Comparison of ENCODE assay signal across 12 cellular contexts in the genomic region with DNA sequence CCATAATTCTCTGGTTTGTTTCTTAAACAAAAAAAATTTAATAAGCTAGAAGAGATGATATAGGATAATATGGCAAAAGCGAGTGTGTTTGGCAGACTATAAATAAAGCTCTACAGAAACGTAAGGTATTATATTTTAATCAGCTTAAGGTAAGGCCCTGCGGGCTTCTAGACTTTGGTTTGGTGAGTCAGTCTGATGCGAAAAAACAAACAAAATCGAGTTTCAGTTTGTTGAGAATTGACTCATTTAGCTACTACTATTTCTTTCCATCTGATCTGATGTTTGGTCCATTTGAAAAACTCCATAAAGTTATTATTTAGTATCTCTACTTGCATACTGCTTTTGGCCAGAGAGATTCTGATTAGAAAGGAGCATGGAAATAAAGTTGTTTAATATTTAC.
DNase-seq lines count a peak whose midpoint lies in the region; ATAC-seq, FAIRE-seq and TF ChIP-seq lines count a peak whose summit lies in the region.
"Had no signal": no experiment of that assay in that cellular context is flagged by ENCODE, and none has a peak within 500 bp of the region (broad histone marks: within the 10 kb centered on the region; RNA-seq: fewer than 3 reads in every experiment).

No MANE protein-coding gene starts in this region.

- H3K79me2 ChIP-seq in endothelial cell of umbilical vein (ENCODE audit: control insufficient read depth, insufficient read depth, low read length), result no peaks in the 10 kb centered on the region

- H3K36me3 ChIP-seq in GM06990 (ENCODE audit: control insufficient read depth, insufficient read depth, low read length) (no peaks in the 10 kb centered on the region; the same call in 1 of the 2 replicates), endothelial cell of umbilical vein (ENCODE audit: control insufficient read depth in 2 of 2, extremely low read depth in 1 of 2, insufficient read depth in 2 of 2, low read length in 2 of 2) (no peaks in the 10 kb centered on the region)

- H3K4me3 ChIP-seq in GM06990 (replicated peaks; ENCODE audit: low read depth, low read length), result no peak overlapping the region
- H3K4me3 ChIP-seq in endothelial cell of umbilical vein (replicated peaks in 1 of 3; ENCODE audit: insufficient read depth in 1 of 3, low read depth in 1 of 3, low read length in 3 of 3), result no peak overlapping the region

- intact Hi-C loops in endothelial cell of umbilical vein (cut with micrococcal nuclease), result no loop called here

- TF ChIP-seq POLR2A in endothelial cell of umbilical vein (IDR thresholded peaks at IDR 0.05; ENCODE audit: low read depth, low read length), result no peak

- no peaks in the 10 kb centered on the region for H3K9me1 ChIP-seq in endothelial cell of umbilical vein (replicated peaks; ENCODE audit: control insufficient read depth, extremely low read depth, insufficient read depth, low read length)

- FAIRE-seq in GM19239 (lab: Jason Lieb, UNC) (peak; percentile 11), endothelial cell of umbilical vein (lab: Jason Lieb, UNC) (no peak)
- FAIRE-seq: endometrium, islet of Langerhans had no signal

- peak; percentile 51 for DNase-seq in GM06990 (ENCODE audit: extremely low read depth, insufficient read length)
- no peak for DNase-seq in GM19239 (ENCODE audit: insufficient read length, low spot score)
- peak; percentile 62 for DNase-seq in HT1080 (ENCODE audit: low read depth)
- DNase-seq in endothelial cell of umbilical vein (ENCODE audit: low read depth, low spot score), result no peak
- no peak for DNase-seq in pons (ENCODE audit: low spot score)
- DNase-seq in activated naive CD4-positive, alpha-beta T cell treated with anti-CD3 and anti-CD28 coated beads, Interleukin-2, amount 50 U/mL, for 16 hours, result no peak
- DNase-seq in NCI-H1048 (lab: John Stamatoyannopoulos, UW), result no peak
- DNase-seq: nephron progenitor cell had no signal

- dilution Hi-C loops in endothelial cell of umbilical vein (cut with MboI; ENCODE audit: extremely low pct_ligation_motif_present, low sequenced_read_pairs), result no loop called here

- H3K4me2 ChIP-seq in endothelial cell of umbilical vein (ENCODE audit: insufficient read depth, low read length), result no peak overlapping the region

- no peak overlapping the region for H2AFZ ChIP-seq in endothelial cell of umbilical vein (ENCODE audit: low read depth, low read length)

- H3K4me1 ChIP-seq in endothelial cell of umbilical vein (ENCODE audit: control insufficient read depth, extremely low read depth, insufficient read depth, low read length), result peaks cover 13% of the 10 kb centered on the region

- H3K27me3 ChIP-seq in GM06990 (replicated peaks; ENCODE audit: control insufficient read depth, insufficient read depth, low read length) (no peaks in the 10 kb centered on the region), endothelial cell of umbilical vein (ENCODE audit: control insufficient read depth in 2 of 2, insufficient read depth in 2 of 2, low read length in 2 of 2) (no peaks in the 10 kb centered on the region)

- POLR2A ChIA-PET in endothelial cell of umbilical vein (lab: Charles Lee), result no interaction called here

- peak overlapping the region; percentile 40 for H3K27ac ChIP-seq in endothelial cell of umbilical vein (ENCODE audit: insufficient read depth, low read depth, low read length)

- no peaks in the 10 kb centered on the region for H3K9me3 ChIP-seq in endothelial cell of umbilical vein (replicated peaks; ENCODE audit: control insufficient read depth, insufficient read depth, low read length)

- CTCF ChIA-PET in endothelial cell of umbilical vein (lab: Charles Lee), result interaction anchor here (0.9 to 2.0 kb wide), 3 partner anchors 9 to 240 kb away, joined by 3 to 19 read pairs (median 3); no protein-coding TSS in a partner anchor

- no peak for ATAC-seq in GM21423 (IDR thresholded peaks at IDR 0.05; ENCODE audit: unreplicated experiment)
- ATAC-seq: stimulated activated memory B cell treated with anti-CD40 and anti-IgM and Interleukin-4, amounts not matched to agents 10 μg/mL and 1 μg/mL and 100 μg/mL, for 72 hours had no signal

- H3K9ac ChIP-seq in endothelial cell of umbilical vein (replicated peaks; ENCODE audit: extremely low read depth, insufficient read depth, low read length), result no peak overlapping the region

- no peak for TF ChIP-seq CTCF in GM06990 (IDR thresholded peaks at IDR 0.05; ENCODE audit: insufficient read depth, low read length, poor library complexity, severe bottlenecking)
- no peak for TF ChIP-seq CTCF in endothelial cell of umbilical vein (IDR thresholded peaks at IDR 0.05; ENCODE audit: extremely low read depth in 1 of 2, insufficient read depth in 1 of 2, low read depth in 1 of 2, low read length in 2 of 2)

- BruUV-seq in endothelial cell of umbilical vein (replicated peaks; lab: Mats Ljungman, UMichigan), result TSS peak; percentile 27

- H4K20me1 ChIP-seq in endothelial cell of umbilical vein (replicated peaks; ENCODE audit: control insufficient read depth, extremely low read depth, insufficient read depth, low read length), result no peaks in the 10 kb centered on the region

TF ChIP-seq in endothelial cell of umbilical vein, 7 proteins besides CTCF, POLR2A, EP300 and RAD21:
- TF ChIP-seq GATA2 (IDR thresholded peaks at IDR 0.05; ENCODE audit: insufficient read depth, insufficient read length, low read depth, low read length), result no peak
- TF ChIP-seq MYC (IDR thresholded peaks at IDR 0.05; ENCODE audit: low read depth, low read length), result no peak
- no peak for TF ChIP-seq MAX (IDR thresholded peaks at IDR 0.05; ENCODE audit: insufficient read depth, insufficient read length)
- TF ChIP-seq POLR2AphosphoS5 (IDR thresholded peaks at IDR 0.05; ENCODE audit: insufficient read depth, low read depth, low read length), result no peak
- TF ChIP-seq FOS (IDR thresholded peaks at IDR 0.05; ENCODE audit: borderline replicate concordance, insufficient read depth, low read length), result no peak
- TF ChIP-seq EZH2 (IDR thresholded peaks at IDR 0.05; ENCODE audit: borderline replicate concordance, low read depth, low read length, severe bottlenecking), result no peak
- no peak for TF ChIP-seq JUN (IDR thresholded peaks at IDR 0.05; ENCODE audit: borderline replicate concordance, insufficient read depth, insufficient read length, low read depth)

Comparison
In these comparisons a context has a peak if more than half of its experiments do, and no peak if none do; other contexts are left out.
1. DNase-seq: peak in GM06990 (single experiment) and HT1080 (single experiment); none in GM19239 (single experiment), endothelial cell of umbilical vein (single experiment), pons (single experiment), activated naive CD4-positive, alpha-beta T cell treated with anti-CD3 and anti-CD28 coated beads, Interleukin-2, amount 50 U/mL, for 16 hours (single experiment) and NCI-H1048 (single experiment).